ENCODE assay signal across 17 cellular contexts in the genomic region with DNA sequence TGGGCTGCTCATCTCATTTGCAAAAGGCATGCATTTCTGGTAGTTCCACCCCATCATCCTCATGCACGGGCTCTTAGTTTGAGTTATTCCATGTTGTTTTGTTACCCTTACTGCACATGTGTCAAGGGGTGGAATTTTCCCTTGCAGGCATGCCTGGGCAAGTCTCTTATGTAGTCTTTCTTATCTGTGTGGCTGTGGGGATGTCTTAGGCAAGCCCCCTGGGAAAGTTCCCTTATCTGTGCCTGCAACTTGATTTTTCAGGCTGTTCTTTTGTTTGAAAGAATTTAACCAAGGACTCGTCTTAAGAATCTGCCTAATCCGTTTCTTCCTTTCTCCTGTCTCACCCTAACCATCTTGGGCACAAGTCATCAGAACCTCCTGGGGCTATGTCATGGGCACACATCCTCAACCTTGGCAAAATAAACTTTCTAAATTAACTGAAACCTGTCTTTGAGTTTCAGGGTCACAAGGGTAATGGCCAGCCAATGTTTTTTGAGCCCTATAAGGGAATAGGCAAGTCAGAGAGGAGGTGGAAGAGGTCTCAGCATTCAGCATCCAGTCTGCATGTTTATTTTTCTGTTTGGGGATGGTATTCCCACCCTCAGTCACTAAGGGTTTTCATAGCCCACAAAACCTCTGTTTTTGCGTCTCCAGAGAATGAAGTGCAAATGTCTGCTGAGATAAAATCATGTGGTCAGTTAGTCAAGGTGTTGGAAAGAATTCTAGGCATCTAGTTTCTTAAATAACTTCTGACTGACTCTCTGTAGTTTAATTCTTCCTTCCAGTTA.
DNase-seq lines count a peak whose midpoint lies in the region; ATAC-seq and TF ChIP-seq lines count a peak whose summit lies in the region.
"Had no signal": no experiment of that assay in that cellular context is flagged by ENCODE, and none has a peak within 500 bp of the region (broad histone marks: within the 10 kb centered on the region; RNA-seq: fewer than 3 reads in every experiment).

No MANE protein-coding gene starts in this region.

- H3K36me3 ChIP-seq in HUES48 (ENCODE audit: control insufficient read depth, insufficient read depth, low read length): no peaks in the 10 kb centered on the region
- H3K36me3 ChIP-seq in mesendoderm (ENCODE audit: control insufficient read depth, insufficient read depth, low read length): no peaks in the 10 kb centered on the region
- H3K36me3 ChIP-seq: brain microvascular endothelial cell, uterus had no signal

- H3K9me3 ChIP-seq in HUES48 (ENCODE audit: control insufficient read depth, insufficient read depth, low read length): peaks cover 3% of the 10 kb centered on the region; the same call in 1 of the 2 replicates
- H3K9me3 ChIP-seq: uterus had no signal

- peaks cover 12% of the 10 kb centered on the region for H3K4me1 ChIP-seq in HUES48 (ENCODE audit: control insufficient read depth, insufficient read depth, low read length)
- H3K4me1 ChIP-seq in mesendoderm (ENCODE audit: control insufficient read depth, low read depth, low read length): peaks cover 9% of the 10 kb centered on the region
- H3K4me1 ChIP-seq: uterus had no signal

- no peaks in the 10 kb centered on the region for H3K79me1 ChIP-seq in mesendoderm (ENCODE audit: low read length)

- H3K4me2 ChIP-seq in mesendoderm (ENCODE audit: low read length): no peak overlapping the region
- H3K4me2 ChIP-seq: PC-9 had no signal

- H4K8ac ChIP-seq in mesendoderm (ENCODE audit: low read depth, low read length): no peak overlapping the region

- TF ChIP-seq CTCF in choroid plexus epithelial cell (conservative IDR thresholded peaks at IDR 0.05; ENCODE audit: low read depth, low read length): no peak

- WGBS in mesendoderm (ENCODE audit: extremely low coverage, insufficient coverage, low lambda C conversion rate): no CpG with 5 or more reads among the region's 4 CpGs

- H3K56ac ChIP-seq in mesendoderm (ENCODE audit: low read length): peak overlapping the region; percentile 62

- peak overlapping the region; percentile 95 for H2BK5ac ChIP-seq in mesendoderm (ENCODE audit: low read length)

- peak; percentile 30 for DNase-seq in Caki2 (ENCODE audit: low read depth)
- DNase-seq in choroid plexus epithelial cell (ENCODE audit: low read depth): peak; percentile 61
- DNase-seq in mesendoderm: peak; percentile 94
- no peak for DNase-seq in stimulated activated CD4-positive, alpha-beta T cell treated with anti-CD3 and anti-CD28 coated beads, Interleukin-1b, Interleukin-23, amount 100 ng/mL, for 48 hours
- no peak for DNase-seq in mucosa of gallbladder (ENCODE audit: low spot score)
- DNase-seq: activated CD4-positive, alpha-beta T cell treated with anti-CD3 and anti-CD28 coated beads, Interleukin-2, amount 10 ng/mL, durations not matched to agents 24 days and 14 days; activated T-cell treated with anti-CD3 and anti-CD28 coated beads, Interleukin-2, amount 50 U/mL, for 24 hours; brain microvascular endothelial cell; DND-41; stimulated activated CD4-positive, alpha-beta T cell treated with anti-CD3 and anti-CD28 coated beads, Interleukin-4, amount 100 ng/mL, for 1 hour; uterus had no signal

- no peaks in the 10 kb centered on the region for H3K79me2 ChIP-seq in mesendoderm (ENCODE audit: control insufficient read depth, insufficient read depth, low read length)

- H3K9ac ChIP-seq in HUES48 (ENCODE audit: low read depth, low read length) (no peak overlapping the region), mesendoderm (ENCODE audit: low read length) (peak overlapping the region; percentile 17)

- peak overlapping the region; percentile 89 for H2BK120ac ChIP-seq in mesendoderm (ENCODE audit: low read depth, low read length)

- H3K4ac ChIP-seq in mesendoderm (ENCODE audit: low read depth, low read length): peak overlapping the region; percentile 97

- H3K23ac ChIP-seq in mesendoderm (ENCODE audit: low read length): no peak overlapping the region

- H4K5ac ChIP-seq in mesendoderm (ENCODE audit: low read length): no peak overlapping the region

- no peak overlapping the region for H2AK5ac ChIP-seq in mesendoderm (ENCODE audit: low read length)

- in situ Hi-C loops in Caki2 (cut with HindIII; ENCODE audit: low pct_unique_long_range_greater_than_20kb, low sequenced_read_pairs): no loop called here

- H3K4me3 ChIP-seq in HUES48 (ENCODE audit: low read depth, low read length) (no peak overlapping the region), choroid plexus epithelial cell (ENCODE audit: low read depth, low read length) (no peak overlapping the region), mesendoderm (ENCODE audit: low read length) (no peak overlapping the region)
- H3K4me3 ChIP-seq: PC-9, uterus had no signal

- H2BK15ac ChIP-seq in mesendoderm (replicated peaks; ENCODE audit: low read depth): peak overlapping the region; percentile 88

- H3K18ac ChIP-seq in mesendoderm (ENCODE audit: low read length): peak overlapping the region; percentile 85

- H3K27me3 ChIP-seq in HUES48 (ENCODE audit: control insufficient read depth, insufficient read depth, low read length) (no peaks in the 10 kb centered on the region), mesendoderm (ENCODE audit: insufficient read depth, low read length, poor library complexity) (no peaks in the 10 kb centered on the region)
- H3K27me3 ChIP-seq: brain microvascular endothelial cell, uterus had no signal

- H3K27ac ChIP-seq in HUES48 (ENCODE audit: low read depth, low read length): peak overlapping the region; percentile 82
- peak overlapping the region; percentile 98 for H3K27ac ChIP-seq in mesendoderm (ENCODE audit: low read depth, low read length)
- H3K27ac ChIP-seq: brain microvascular endothelial cell, HL-60, PC-9, uterus had no signal

- ATAC-seq in GM18873 (IDR thresholded peaks at IDR 0.05; ENCODE audit: low FRiP score, unreplicated experiment): no peak
- ATAC-seq in HG02759 (IDR thresholded peaks at IDR 0.05; ENCODE audit: unreplicated experiment): no peak
- ATAC-seq: stimulated activated effector memory CD8-positive, alpha-beta T cell treated with anti-CD3 and anti-CD28 coated beads, Interleukin-12 subunit alpha, Interleukin-12 subunit beta, amount 100 ng/mL, for 72 hours had no signal

Comparison
In these comparisons a context has a peak if more than half of its experiments do, and no peak if none do; other contexts are left out.
1. DNase-seq: peak in Caki2 (single experiment), choroid plexus epithelial cell (single experiment) and mesendoderm (single experiment); none in stimulated activated CD4-positive, alpha-beta T cell treated with anti-CD3 and anti-CD28 coated beads, Interleukin-1b, Interleukin-23, amount 100 ng/mL, for 48 hours (single experiment) and mucosa of gallbladder (single experiment).